ENCODE assay signal across 8 cellular contexts in genomic region chr16:67014641-67015315, GRCh38. TPM values are rescaled to one million over a fixed set of nuclear protein-coding genes. Genes with fewer than 3 reads are reported as not detected.
DNase-seq lines count a peak whose midpoint lies in the region; ATAC-seq and TF ChIP-seq lines count a peak whose summit lies in the region.

No MANE protein-coding gene starts in this region.

- TF ChIP-seq CTCF in SU-DHL-6 (IDR thresholded peaks at IDR 0.05; ENCODE audit: insufficient read depth, low read length, poor library complexity, severe bottlenecking): no peak
- TF ChIP-seq CTCF in fibroblast of pulmonary artery (IDR thresholded peaks at IDR 0.05; ENCODE audit: low read length, missing control alignments): no peak
- TF ChIP-seq CTCF in gastrocnemius medialis (IDR thresholded peaks at IDR 0.05 in 4 of 5, conservative IDR thresholded peaks at IDR 0.05 in 1 of 5): no peak

- in situ Hi-C loops in GM23248 (cut with MboI): no loop called here
- in situ Hi-C loops in gastrocnemius medialis (cut with MboI; ENCODE audit: low sequenced_read_pairs in 4 of 4): loop anchor here in 1 of 4 donors (10.0 kb wide), 1 partner anchor 140 kb away; the partner anchor contains the start of genes B3GNT9, FBXL8 and TRADD

- H3K9me3 ChIP-seq in GM23248 (ENCODE audit: low read depth) (no peaks in the 10 kb centered on the region), SU-DHL-6 (ENCODE audit: insufficient read depth, low read length) (no peaks in the 10 kb centered on the region), gastrocnemius medialis (no peaks in the 10 kb centered on the region)

- WGBS in GM23248 (ENCODE audit: low coverage in 1 of 2, low lambda C conversion rate in 2 of 2, missing lambda C conversion rate in 2 of 2), 2 experiments: 70 to 77% methylated on average over 5 to 6 of the region's 6 CpGs

- peak overlapping the region; percentile 65 for H3K9ac ChIP-seq in GM23248
- peak overlapping the region; percentile 44; the same call in 1 of the 2 replicates for H3K9ac ChIP-seq in SU-DHL-6 (ENCODE audit: low read length)

- DNase-seq in GM23248 (no peak), fibroblast of pulmonary artery (ENCODE audit: low read depth) (no peak), gastrocnemius medialis (no peak), DMS79 treated with DMSO at 0.1 percent for 48 hours (lab: John Stamatoyannopoulos, UW) (no peak), SK-N-DZ (ENCODE audit: low spot score) (no peak)
- DNase-seq in activated CD4-positive, alpha-beta T cell treated with anti-CD3 and anti-CD28 coated beads, Interleukin-2, amount 50 U/mL, for 48 hours: no peak

- H3K4me2 ChIP-seq in GM23248 (ENCODE audit: unreplicated experiment) (no peak overlapping the region), SU-DHL-6 (ENCODE audit: low read depth, low read length, poor library complexity, severe bottlenecking) (peak overlapping the region; percentile 56)

- ATAC-seq in gastrocnemius medialis (peak in 1 of 2 donors; percentile 4), GM21381 (IDR thresholded peaks at IDR 0.05; ENCODE audit: unreplicated experiment) (no peak)

- no peak for TF ChIP-seq POLR2A in gastrocnemius medialis (IDR thresholded peaks at IDR 0.05)

- no peaks in the 10 kb centered on the region for H3K36me3 ChIP-seq in GM23248 (ENCODE audit: low read depth)
- H3K36me3 ChIP-seq in SU-DHL-6 (ENCODE audit: low read length): no peaks in the 10 kb centered on the region
- H3K36me3 ChIP-seq in gastrocnemius medialis: no peaks in the 10 kb centered on the region

- H3K27ac ChIP-seq in GM23248: no peak overlapping the region
- H3K27ac ChIP-seq in SU-DHL-6 (ENCODE audit: low read depth, low read length): no peak overlapping the region
- peak overlapping the region in 3 of 4 donors; percentile 43 to 68 (median 68) for H3K27ac ChIP-seq in gastrocnemius medialis

- H2AFZ ChIP-seq in GM23248 (peak overlapping the region; percentile 86), SU-DHL-6 (ENCODE audit: low read depth, low read length, severe bottlenecking) (peak overlapping the region; percentile 52)

- intact Hi-C loops in gastrocnemius medialis (cut with DNase I; ENCODE audit: low total_unique reads): loop anchor here (2.0 to 5.0 kb wide), 2 partner anchors 38 to 88 kb away; no protein-coding TSS in a partner anchor

- H3K4me3 ChIP-seq in GM23248: peak overlapping the region; percentile 70
- H3K4me3 ChIP-seq in SU-DHL-6 (ENCODE audit: insufficient read depth, low read length, poor library complexity, severe bottlenecking): no peak overlapping the region
- H3K4me3 ChIP-seq in fibroblast of pulmonary artery (replicated peaks; ENCODE audit: low read depth, low read length): peak overlapping the region; percentile 43
- peak overlapping the region; percentile 55 to 77 (median 58) for H3K4me3 ChIP-seq in gastrocnemius medialis

- H3K79me2 ChIP-seq in GM23248 (ENCODE audit: insufficient read depth): no peaks in the 10 kb centered on the region
- no peaks in the 10 kb centered on the region for H3K79me2 ChIP-seq in SU-DHL-6 (ENCODE audit: insufficient read depth, low read length)

- H3K27me3 ChIP-seq in GM23248 (replicated peaks; ENCODE audit: insufficient read depth) (no peaks in the 10 kb centered on the region), SU-DHL-6 (ENCODE audit: low read length) (no peaks in the 10 kb centered on the region), gastrocnemius medialis (no peaks in the 10 kb centered on the region)

- H3K9me2 ChIP-seq in GM23248 (ENCODE audit: insufficient read depth): no peaks in the 10 kb centered on the region
- H3K9me2 ChIP-seq in SU-DHL-6 (replicated peaks; ENCODE audit: insufficient read depth, low read length): no peaks in the 10 kb centered on the region

- no peaks in the 10 kb centered on the region for H3K4me1 ChIP-seq in GM23248 (ENCODE audit: insufficient read depth)
- peaks cover 5 to 7% of the 10 kb centered on the region in 2 donors for H3K4me1 ChIP-seq in gastrocnemius medialis

- H3F3A ChIP-seq in GM23248 (ENCODE audit: insufficient read depth) (peaks cover 8% of the 10 kb centered on the region; the same call in 1 of the 2 replicates), SU-DHL-6 (ENCODE audit: insufficient read depth) (no peaks in the 10 kb centered on the region)

- H4K20me1 ChIP-seq in GM23248 (ENCODE audit: insufficient read depth) (no peaks in the 10 kb centered on the region), SU-DHL-6 (ENCODE audit: low read depth, low read length) (no peaks in the 10 kb centered on the region)

RNA-seq across cellular contexts. Expression of gene CBFB, which starts 14.2 kb away (rescaled TPM):
- 53.3 and 63.2 TPM in 2 replicates for total RNA-seq in GM23248 (2014; rRNA removed; shearing (Covaris generic))
- polyA plus RNA-seq in GM23248 (2016; fragmentation: Nextera tagmentation; extraction: Ambion mirVana): 52.3 and 56.1 TPM in 2 replicates
- total RNA-seq in gastrocnemius medialis: 100 to 1,000 TPM in 2 of 4 donors, 10 to 100 TPM in 2; 38.9 to 105 (median 96.5) TPM
- 82.6 and 84.8 TPM in 2 replicates for polyA plus RNA-seq in SK-N-DZ (2014; cell fraction: cytosol; rRNA removed)
- polyA plus RNA-seq in SK-N-DZ (2014; cell fraction: nucleus; rRNA removed): 39.3 and 45.5 TPM in 2 replicates

RNA-seq across cellular contexts. Expression of gene CES4A, which starts 26.4 kb away (rescaled TPM):
- 4.6 and 5.0 TPM in 2 replicates for total RNA-seq in GM23248 (2014; rRNA removed; shearing (Covaris generic))
- polyA plus RNA-seq in GM23248 (2016; fragmentation: Nextera tagmentation; extraction: Ambion mirVana): 2.6 and 4.5 TPM in 2 replicates
- 10 to 100 TPM; 12.0 to 82.7 (median 17.4) TPM for total RNA-seq in gastrocnemius medialis
- 0.22 and 2.0 TPM in 2 replicates for polyA plus RNA-seq in SK-N-DZ (2014; cell fraction: cytosol; rRNA removed)
- 2.7 and 4.9 TPM in 2 replicates for polyA plus RNA-seq in SK-N-DZ (2014; cell fraction: nucleus; rRNA removed)

RNA-seq across cellular contexts. Expression of gene CES3, which starts 53.7 kb away (rescaled TPM):
- total RNA-seq in GM23248 (2014; rRNA removed; shearing (Covaris generic)): not detected in 2 replicates
- not detected in 2 replicates for polyA plus RNA-seq in GM23248 (2016; fragmentation: Nextera tagmentation; extraction: Ambion mirVana)
- total RNA-seq in gastrocnemius medialis: 10 to 100 TPM; 10.3 to 30.3 (median 12.9) TPM
- polyA plus RNA-seq in SK-N-DZ (2014; cell fraction: cytosol; rRNA removed): 2.1 and 2.2 TPM in 2 replicates
- polyA plus RNA-seq in SK-N-DZ (2014; cell fraction: nucleus; rRNA removed): 9.9 and 12.0 TPM in 2 replicates

Comparison
In these comparisons a context has a peak if more than half of its experiments do, and no peak if none do; other contexts are left out.
1. H3K27ac ChIP-seq: peak in gastrocnemius medialis (3 of 4); none in GM23248 (single experiment) and SU-DHL-6 (single experiment).
2. RNA of gene CES3, which starts 53.7 kb away (total RNA-seq): 10.3 to 30.3 TPM in gastrocnemius medialis; not detected in GM23248; every median in the first group is over 10 times any median in the second.